Comparison of ENCODE assay signal across 23 cellular contexts in the genomic region with DNA sequence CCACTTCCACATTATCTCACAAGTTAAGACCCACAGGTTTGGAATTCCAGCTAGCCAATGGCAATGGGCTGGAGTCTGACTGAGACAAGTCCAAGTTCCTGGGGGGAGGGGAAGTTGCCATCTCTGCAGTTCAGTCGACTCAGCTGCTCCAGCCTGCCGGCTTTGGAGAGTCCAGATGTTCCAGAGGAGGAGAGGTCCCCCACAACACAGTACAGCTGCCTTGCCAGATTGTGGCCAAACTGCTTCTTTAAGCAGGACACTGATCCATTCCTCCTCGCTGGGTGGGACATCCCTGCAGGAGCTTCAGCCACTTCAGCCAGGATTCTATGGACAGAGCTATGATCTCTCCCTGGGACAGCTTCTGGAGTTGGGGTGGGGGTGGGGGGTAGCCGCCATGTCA.
"Had no signal": no experiment of that assay in that cellular context is flagged by ENCODE, and none has a peak within 500 bp of the region (broad histone marks: within the 10 kb centered on the region; RNA-seq: fewer than 3 reads in every experiment).

No MANE protein-coding gene starts in this region.

- H3K4me3 ChIP-seq: K562 had no signal

- DNase-seq: Kasumi-1, MM.1S, NCI-H1092 treated with DMSO at 0.1 percent for 48 hours, NCI-H1436, NCI-H187, NCI-H2029, NCI-H2081 treated with DMSO at 0.1 percent for 48 hours, NCI-H2171, NCI-H226, NCI-H446, NCI-H510A, NCI-H526 treated with DMSO at 0.1 percent for 48 hours, NCI-H774, PC-3, SHP77, SK-N-SH, SW 1271, T-cell had no signal

- ATAC-seq: K562, Panc1, PC-3, T-cell had no signal

- H3K27ac ChIP-seq: HL-60, KMS-11, RWPE1 had no signal

- H3K9me3 ChIP-seq: SK-N-SH had no signal
